In the genomic region with DNA sequence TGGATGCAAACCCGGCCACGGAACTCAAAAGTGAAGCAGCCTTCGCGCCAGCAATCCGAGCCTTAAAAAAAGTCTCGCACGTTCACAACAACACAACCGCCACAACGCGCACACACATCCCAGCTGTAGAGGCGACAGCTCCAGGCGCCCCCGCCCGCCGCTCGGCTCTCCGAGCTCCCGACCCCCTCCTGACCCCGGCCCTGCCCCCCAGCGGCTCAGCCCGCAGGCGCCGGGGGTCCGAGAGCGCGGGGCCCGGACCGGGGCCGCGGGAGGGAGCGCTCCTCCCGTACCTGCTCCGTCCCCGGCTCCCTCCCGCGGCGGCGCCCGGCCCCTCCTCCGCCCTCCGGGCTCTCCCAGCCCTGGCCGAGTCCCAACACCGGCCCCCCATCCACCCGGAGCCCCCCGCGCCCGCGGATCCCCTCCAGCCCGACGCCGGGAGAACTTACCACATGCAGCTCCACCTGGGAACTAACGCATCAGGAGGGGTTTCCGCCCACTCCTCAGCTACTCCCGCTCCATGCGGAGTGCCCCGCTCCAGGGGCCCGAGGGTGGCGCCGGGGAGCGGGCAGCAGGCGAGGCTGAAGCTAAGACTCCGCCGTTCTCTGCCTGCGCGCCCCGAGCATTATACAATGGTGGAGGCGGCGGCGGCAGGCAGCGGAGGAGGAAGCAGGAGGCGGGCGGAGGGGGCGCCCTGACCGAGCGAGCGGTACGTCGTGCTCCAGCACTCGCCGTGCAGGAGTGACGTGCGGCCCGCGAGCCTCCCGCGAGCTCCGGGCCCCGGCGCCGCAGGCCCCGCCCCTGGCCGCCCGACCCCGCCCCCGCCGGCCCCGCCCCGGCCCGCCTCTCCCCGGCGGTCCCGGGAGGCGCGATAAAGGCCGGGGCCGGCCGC, we compare ENCODE assay signal across 2 cellular contexts.
TF ChIP-seq lines count a peak whose summit lies in the region.

A gene with protein sequence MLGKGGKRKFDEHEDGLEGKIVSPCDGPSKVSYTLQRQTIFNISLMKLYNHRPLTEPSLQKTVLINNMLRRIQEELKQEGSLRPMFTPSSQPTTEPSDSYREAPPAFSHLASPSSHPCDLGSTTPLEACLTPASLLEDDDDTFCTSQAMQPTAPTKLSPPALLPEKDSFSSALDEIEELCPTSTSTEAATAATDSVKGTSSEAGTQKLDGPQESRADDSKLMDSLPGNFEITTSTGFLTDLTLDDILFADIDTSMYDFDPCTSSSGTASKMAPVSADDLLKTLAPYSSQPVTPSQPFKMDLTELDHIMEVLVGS (minus strand): TSS at position 740 of the 889 bp plus-strand sequence. CDS start 17,042 bp downstream, outside the sequence.

TF ChIP-seq in Ishikawa, 13 proteins besides CTCF, POLR2A, EP300 and RAD21 (continued from another document):
- TF ChIP-seq, protein P1, sequence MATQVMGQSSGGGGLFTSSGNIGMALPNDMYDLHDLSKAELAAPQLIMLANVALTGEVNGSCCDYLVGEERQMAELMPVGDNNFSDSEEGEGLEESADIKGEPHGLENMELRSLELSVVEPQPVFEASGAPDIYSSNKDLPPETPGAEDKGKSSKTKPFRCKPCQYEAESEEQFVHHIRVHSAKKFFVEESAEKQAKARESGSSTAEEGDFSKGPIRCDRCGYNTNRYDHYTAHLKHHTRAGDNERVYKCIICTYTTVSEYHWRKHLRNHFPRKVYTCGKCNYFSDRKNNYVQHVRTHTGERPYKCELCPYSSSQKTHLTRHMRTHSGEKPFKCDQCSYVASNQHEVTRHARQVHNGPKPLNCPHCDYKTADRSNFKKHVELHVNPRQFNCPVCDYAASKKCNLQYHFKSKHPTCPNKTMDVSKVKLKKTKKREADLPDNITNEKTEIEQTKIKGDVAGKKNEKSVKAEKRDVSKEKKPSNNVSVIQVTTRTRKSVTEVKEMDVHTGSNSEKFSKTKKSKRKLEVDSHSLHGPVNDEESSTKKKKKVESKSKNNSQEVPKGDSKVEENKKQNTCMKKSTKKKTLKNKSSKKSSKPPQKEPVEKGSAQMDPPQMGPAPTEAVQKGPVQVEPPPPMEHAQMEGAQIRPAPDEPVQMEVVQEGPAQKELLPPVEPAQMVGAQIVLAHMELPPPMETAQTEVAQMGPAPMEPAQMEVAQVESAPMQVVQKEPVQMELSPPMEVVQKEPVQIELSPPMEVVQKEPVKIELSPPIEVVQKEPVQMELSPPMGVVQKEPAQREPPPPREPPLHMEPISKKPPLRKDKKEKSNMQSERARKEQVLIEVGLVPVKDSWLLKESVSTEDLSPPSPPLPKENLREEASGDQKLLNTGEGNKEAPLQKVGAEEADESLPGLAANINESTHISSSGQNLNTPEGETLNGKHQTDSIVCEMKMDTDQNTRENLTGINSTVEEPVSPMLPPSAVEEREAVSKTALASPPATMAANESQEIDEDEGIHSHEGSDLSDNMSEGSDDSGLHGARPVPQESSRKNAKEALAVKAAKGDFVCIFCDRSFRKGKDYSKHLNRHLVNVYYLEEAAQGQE (IDR thresholded peaks at IDR 0.05; ENCODE audit: low read depth): no peak
- TF ChIP-seq YY1 (IDR thresholded peaks at IDR 0.05; ENCODE audit: low read depth) (peak; percentile 54; the same call in 1 of the 2 replicates), CREB1 (IDR thresholded peaks at IDR 0.05; ENCODE audit: low read depth) (no peak), NFIC (IDR thresholded peaks at IDR 0.05) (0 out of 2 replicates have a peak, but pooled peaks have one; percentile 12), EGR1 (IDR thresholded peaks at IDR 0.05) (0 out of 2 replicates have a peak, but pooled peaks have one; percentile 45), TEAD4 (IDR thresholded peaks at IDR 0.05) (no peak), TCF12 (IDR thresholded peaks at IDR 0.05; ENCODE audit: low read depth) (no peak), FOXM1 (IDR thresholded peaks at IDR 0.05; ENCODE audit: borderline replicate concordance, low read depth) (no peak), TAF1 (IDR thresholded peaks at IDR 0.05; ENCODE audit: low read depth) (peak; percentile 42; the same call in 1 of the 2 replicates)
- TF ChIP-seq, protein P2, sequence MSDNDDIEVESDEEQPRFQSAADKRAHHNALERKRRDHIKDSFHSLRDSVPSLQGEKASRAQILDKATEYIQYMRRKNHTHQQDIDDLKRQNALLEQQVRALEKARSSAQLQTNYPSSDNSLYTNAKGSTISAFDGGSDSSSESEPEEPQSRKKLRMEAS (IDR thresholded peaks at IDR 0.05): no peak; the same call in none of the 2 replicates
- TF ChIP-seq, protein P3, sequence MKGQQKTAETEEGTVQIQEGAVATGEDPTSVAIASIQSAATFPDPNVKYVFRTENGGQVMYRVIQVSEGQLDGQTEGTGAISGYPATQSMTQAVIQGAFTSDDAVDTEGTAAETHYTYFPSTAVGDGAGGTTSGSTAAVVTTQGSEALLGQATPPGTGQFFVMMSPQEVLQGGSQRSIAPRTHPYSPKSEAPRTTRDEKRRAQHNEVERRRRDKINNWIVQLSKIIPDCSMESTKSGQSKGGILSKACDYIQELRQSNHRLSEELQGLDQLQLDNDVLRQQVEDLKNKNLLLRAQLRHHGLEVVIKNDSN (IDR thresholded peaks at IDR 0.05): no peak

TF ChIP-seq in PFSK-1, 5 proteins besides CTCF, POLR2A, EP300 and RAD21 (continued from another document):
- 0 out of 2 replicates have a peak, but pooled peaks have one; percentile 55 for TF ChIP-seq POLR2AphosphoS5 (IDR thresholded peaks at IDR 0.05; ENCODE audit: low read depth, low read length)
